12 cellular contexts compared by ENCODE assay signal in genomic region chr12:120886194-120887018, GRCh38. TPM values are rescaled to one million over a fixed set of nuclear protein-coding genes. Genes with fewer than 3 reads are reported as not detected.
DNase-seq lines count a peak whose midpoint lies in the region; ATAC-seq, FAIRE-seq and TF ChIP-seq lines count a peak whose summit lies in the region.
"Had no signal": no experiment of that assay in that cellular context is flagged by ENCODE, and none has a peak within 500 bp of the region (broad histone marks: within the 10 kb centered on the region; RNA-seq: fewer than 3 reads in every experiment).

No MANE protein-coding gene starts in this region.

- H3K36me3 ChIP-seq in OCI-LY3 (replicated peaks; ENCODE audit: low read depth, low read length) = no peaks in the 10 kb centered on the region

- DNase-seq in activated CD8-positive, alpha-beta memory T cell treated with anti-CD3 and anti-CD28 coated beads, Interleukin-2, amount 10 ng/mL, durations not matched to agents 7 days and 5 days = no peak
- DNase-seq in activated CD8-positive, alpha-beta memory T cell treated with anti-CD3 and anti-CD28 coated beads, Interleukin-2, amount 50 U/mL, for 48 hours = no peak
- no peak for DNase-seq in stimulated activated naive B cell treated with anti-CD40 and anti-IgM and Interleukin-4, amounts not matched to agents 10 μg/mL and 1 μg/mL and 100 μg/mL, for 72 hours
- DNase-seq in RCC 7860 (ENCODE audit: low spot score) = no peak
- no peak for DNase-seq in DMS153 (lab: John Stamatoyannopoulos, UW)
- DNase-seq in EL = no peak
- DNase-seq: ACHN, hippocampal formation, NCI-H524 had no signal

- H3K9ac ChIP-seq in OCI-LY3 (ENCODE audit: low read length) = peak overlapping the region; percentile 2; the same call in 1 of the 2 replicates

- H3K27ac ChIP-seq in OCI-LY3 (ENCODE audit: low read length) = peak overlapping the region; percentile 32

- H3K36me3 Mint-ChIP-seq in activated CD8-positive, alpha-beta memory T cell treated with anti-CD3 and anti-CD28 coated beads, Interleukin-2, amount 10 ng/mL, durations not matched to agents 7 days and 5 days = peaks cover 6% of the 10 kb centered on the region
- H3K36me3 Mint-ChIP-seq in stimulated activated naive B cell treated with anti-CD40 and anti-IgM and Interleukin-4, amounts not matched to agents 10 μg/mL and 1 μg/mL and 100 μg/mL, for 72 hours = peaks cover 0 to 2% of the 10 kb centered on the region in 2 donors

- H3K4me3 ChIP-seq in OCI-LY3 (ENCODE audit: low read length) = peak overlapping the region; percentile 42

- TF ChIP-seq CTCF in OCI-LY3 (IDR thresholded peaks at IDR 0.05; ENCODE audit: low read depth, low read length) = no peak

- CTCF ChIA-PET in activated CD8-positive, alpha-beta memory T cell treated with anti-CD3 and anti-CD28 coated beads, Interleukin-2, amount 10 ng/mL, durations not matched to agents 7 days and 5 days (lab: Charles Lee) = interaction anchor here (0.7 to 1.8 kb wide), 6 partner anchors 21 to 886 kb away, joined by 3 to 5 read pairs (median 3); no protein-coding TSS in a partner anchor

- no peaks in the 10 kb centered on the region for H3K27me3 ChIP-seq in OCI-LY3 (ENCODE audit: low read depth, low read length)

- FAIRE-seq in RCC 7860 (lab: Jason Lieb, UNC) = no peak

- peaks cover 90% of the 10 kb centered on the region for H3K79me2 ChIP-seq in OCI-LY3 (ENCODE audit: low read length)

- H3K4me3 Mint-ChIP-seq in activated CD8-positive, alpha-beta memory T cell treated with anti-CD3 and anti-CD28 coated beads, Interleukin-2, amount 10 ng/mL, durations not matched to agents 7 days and 5 days = peak overlapping the region; percentile 27
- peak overlapping the region; percentile 57 to 75 for H3K4me3 Mint-ChIP-seq in stimulated activated naive B cell treated with anti-CD40 and anti-IgM and Interleukin-4, amounts not matched to agents 10 μg/mL and 1 μg/mL and 100 μg/mL, for 72 hours
- H3K4me3 Mint-ChIP-seq: neural crest cell had no signal

- peak overlapping the region; percentile 70 for H3K4me2 ChIP-seq in OCI-LY3 (ENCODE audit: low read length)

- no peaks in the 10 kb centered on the region for H3K9me3 Mint-ChIP-seq in activated CD8-positive, alpha-beta memory T cell treated with anti-CD3 and anti-CD28 coated beads, Interleukin-2, amount 10 ng/mL, durations not matched to agents 7 days and 5 days (ENCODE audit: low read depth)
- H3K9me3 Mint-ChIP-seq in stimulated activated naive B cell treated with anti-CD40 and anti-IgM and Interleukin-4, amounts not matched to agents 10 μg/mL and 1 μg/mL and 100 μg/mL, for 72 hours = no peaks in the 10 kb centered on the region
- H3K9me3 Mint-ChIP-seq: neural crest cell had no signal

- peaks cover 37% of the 10 kb centered on the region for H3K4me1 Mint-ChIP-seq in activated CD8-positive, alpha-beta memory T cell treated with anti-CD3 and anti-CD28 coated beads, Interleukin-2, amount 10 ng/mL, durations not matched to agents 7 days and 5 days
- peaks cover 28 to 58% of the 10 kb centered on the region in 2 donors for H3K4me1 Mint-ChIP-seq in stimulated activated naive B cell treated with anti-CD40 and anti-IgM and Interleukin-4, amounts not matched to agents 10 μg/mL and 1 μg/mL and 100 μg/mL, for 72 hours

- H3K27ac Mint-ChIP-seq in activated CD8-positive, alpha-beta memory T cell treated with anti-CD3 and anti-CD28 coated beads, Interleukin-2, amount 10 ng/mL, durations not matched to agents 7 days and 5 days = peak overlapping the region; percentile 87
- peak overlapping the region; percentile 72 for H3K27ac Mint-ChIP-seq in stimulated activated naive B cell treated with anti-CD40 and anti-IgM and Interleukin-4, amounts not matched to agents 10 μg/mL and 1 μg/mL and 100 μg/mL, for 72 hours

- peak; percentile 85 for ATAC-seq in activated CD8-positive, alpha-beta memory T cell treated with anti-CD3 and anti-CD28 coated beads, Interleukin-2, amount 10 ng/mL, durations not matched to agents 7 days and 5 days
- peak; percentile 74 for ATAC-seq in HG02759 (IDR thresholded peaks at IDR 0.05; ENCODE audit: unreplicated experiment)
- peak; percentile 93 to 97 for ATAC-seq in stimulated activated naive B cell treated with anti-CD40 and anti-IgM and Interleukin-4, amounts not matched to agents 10 μg/mL and 1 μg/mL and 100 μg/mL, for 72 hours (replicated peaks)

- no peaks in the 10 kb centered on the region for H3K9me3 ChIP-seq in OCI-LY3 (ENCODE audit: insufficient read depth, low read length)

- H3K4me1 ChIP-seq in OCI-LY3 (ENCODE audit: low read length) = peaks cover 16% of the 10 kb centered on the region

- H4K20me1 ChIP-seq in OCI-LY3 (ENCODE audit: insufficient read depth, low read length) = peaks cover 43% of the 10 kb centered on the region

- no peaks in the 10 kb centered on the region for H3K27me3 Mint-ChIP-seq in activated CD8-positive, alpha-beta memory T cell treated with anti-CD3 and anti-CD28 coated beads, Interleukin-2, amount 10 ng/mL, durations not matched to agents 7 days and 5 days
- H3K27me3 Mint-ChIP-seq in stimulated activated naive B cell treated with anti-CD40 and anti-IgM and Interleukin-4, amounts not matched to agents 10 μg/mL and 1 μg/mL and 100 μg/mL, for 72 hours = no peaks in the 10 kb centered on the region

- no peak overlapping the region for H2AFZ ChIP-seq in OCI-LY3 (ENCODE audit: low read depth, low read length)

RNA-seq across cellular contexts. Expression of gene SPPL3, which starts 17.8 kb away (rescaled TPM):
- 10 to 100 TPM; 21.3 to 24.2 TPM for total RNA-seq in activated CD8-positive, alpha-beta memory T cell treated with anti-CD3 and anti-CD28 coated beads, Interleukin-2, amount 10 ng/mL, durations not matched to agents 7 days and 5 days
